20 cellular contexts compared by ENCODE assay signal in genomic region chr10:107718868-107719267, GRCh38.
"Had no signal": no experiment of that assay in that cellular context is flagged by ENCODE, and none has a peak within 500 bp of the region (broad histone marks: within the 10 kb centered on the region; RNA-seq: fewer than 3 reads in every experiment).

No MANE protein-coding gene starts in this region.

- H3K79me2 ChIP-seq: parathyroid adenoma had no signal

- H3K27ac Mint-ChIP-seq: naive B cell; nephron; stimulated activated memory B cell treated with anti-CD40 and anti-IgM and Interleukin-4, amounts not matched to agents 10 μg/mL and 1 μg/mL and 100 μg/mL, for 72 hours; stimulated activated naive CD8-positive, alpha-beta T cell treated with anti-CD3 and anti-CD28 coated beads, Interleukin-15, Interleukin-2, amounts not matched to agents 100 ng/mL and 50 ng/mL, for 24 hours had no signal

- DNase-seq: dermis blood vessel endothelial cell; erythroblast; foreskin keratinocyte; kidney; left cardiac atrium; left ventricle myocardium inferior; lower lobe of right lung; mesenchymal stem cell; midbrain; naive B cell; right lobe of liver; stimulated activated CD4-positive, alpha-beta T cell treated with anti-CD3 and anti-CD28 coated beads, Interleukin-4, amount 100 ng/mL, for 24 hours; tibial artery; upper lobe of left lung had no signal

- H3K4me3 ChIP-seq: left ventricle myocardium inferior, lower lobe of right lung, prostate gland, right lobe of liver, tibial artery, upper lobe of left lung, vagina had no signal

- H3K36me3 ChIP-seq: left ventricle myocardium inferior, lower lobe of right lung, prostate gland, right lobe of liver, tibial artery, upper lobe of left lung, vagina had no signal

- H3K27ac ChIP-seq: foreskin keratinocyte, left ventricle myocardium inferior, lower lobe of right lung, parathyroid adenoma, prostate gland, right lobe of liver, tibial artery, upper lobe of left lung, vagina had no signal

- H3K9ac ChIP-seq: parathyroid adenoma had no signal

- H3K36me3 Mint-ChIP-seq: naive B cell; stimulated activated memory B cell treated with anti-CD40 and anti-IgM and Interleukin-4, amounts not matched to agents 10 μg/mL and 1 μg/mL and 100 μg/mL, for 72 hours had no signal

- H2AFZ ChIP-seq: parathyroid adenoma had no signal

- H3K9me3 ChIP-seq: left ventricle myocardium inferior, lower lobe of right lung, prostate gland, right lobe of liver, tibial artery, upper lobe of left lung, vagina had no signal

- H3K27me3 ChIP-seq: foreskin keratinocyte, right lobe of liver, tibial artery, upper lobe of left lung, vagina had no signal

- H3K4me3 Mint-ChIP-seq: naive B cell; nephron; stimulated activated memory B cell treated with anti-CD40 and anti-IgM and Interleukin-4, amounts not matched to agents 10 μg/mL and 1 μg/mL and 100 μg/mL, for 72 hours; stimulated activated naive CD8-positive, alpha-beta T cell treated with anti-CD3 and anti-CD28 coated beads, Interleukin-15, Interleukin-2, amounts not matched to agents 100 ng/mL and 50 ng/mL, for 24 hours had no signal

- H3K27me3 Mint-ChIP-seq: naive B cell; stimulated activated memory B cell treated with anti-CD40 and anti-IgM and Interleukin-4, amounts not matched to agents 10 μg/mL and 1 μg/mL and 100 μg/mL, for 72 hours; stimulated activated naive CD8-positive, alpha-beta T cell treated with anti-CD3 and anti-CD28 coated beads, Interleukin-15, Interleukin-2, amounts not matched to agents 100 ng/mL and 50 ng/mL, for 24 hours had no signal

- H3K4me1 Mint-ChIP-seq: naive B cell; nephron; stimulated activated memory B cell treated with anti-CD40 and anti-IgM and Interleukin-4, amounts not matched to agents 10 μg/mL and 1 μg/mL and 100 μg/mL, for 72 hours had no signal

- H3K4me1 ChIP-seq: foreskin keratinocyte, left ventricle myocardium inferior, lower lobe of right lung, parathyroid adenoma, prostate gland, right lobe of liver, tibial artery, upper lobe of left lung, vagina had no signal
